In the genomic region with DNA sequence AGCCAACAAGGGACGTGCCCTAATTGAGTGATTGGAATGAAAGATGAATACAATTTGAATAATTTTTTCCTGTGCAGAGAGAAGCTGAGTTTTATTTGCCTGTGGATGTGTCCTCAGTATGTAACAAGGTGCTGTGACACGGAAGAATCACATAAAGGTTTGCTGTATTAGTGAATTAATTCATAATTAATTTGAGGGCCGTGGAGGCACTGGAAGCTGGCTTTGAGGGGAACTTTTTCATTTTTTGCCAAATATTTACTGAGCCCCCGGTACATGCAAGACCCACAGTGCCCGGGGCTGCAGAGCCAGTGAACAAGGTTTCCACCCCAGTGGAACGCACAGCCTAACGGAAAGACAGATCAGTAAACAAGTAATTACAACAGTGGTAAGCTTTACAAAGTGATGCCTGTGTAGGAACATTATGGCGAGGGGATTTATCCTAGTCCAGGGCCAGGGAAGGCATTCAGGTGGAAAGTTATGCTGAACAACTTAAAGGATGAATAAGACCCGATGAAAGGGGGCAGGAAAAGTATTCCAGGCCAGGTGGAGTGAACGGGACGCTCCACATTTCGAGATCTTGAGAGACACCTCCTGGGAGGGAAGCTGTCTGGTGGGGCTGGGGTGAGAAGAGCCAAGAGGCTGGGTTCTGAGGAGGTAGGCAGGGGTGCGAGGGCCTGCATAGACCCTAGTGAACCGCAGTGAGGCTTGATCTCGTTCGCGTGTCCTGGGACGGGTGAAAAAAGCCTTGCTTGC, we compare ENCODE assay signal across 8 cellular contexts. TPM values are rescaled to one million over a fixed set of nuclear protein-coding genes. Genes with fewer than 3 reads are reported as not detected.
DNase-seq lines count a peak whose midpoint lies in the region; ATAC-seq and TF ChIP-seq lines count a peak whose summit lies in the region.

No MANE protein-coding gene starts in this region.

- peak overlapping the region; percentile 83 for H3K27ac Mint-ChIP-seq in activated CD4-positive, alpha-beta T cell treated with anti-CD3 and anti-CD28 coated beads for 36 hours
- peak overlapping the region; percentile 71 for H3K27ac Mint-ChIP-seq in activated naive CD8-positive, alpha-beta T cell

- H3K4me1 Mint-ChIP-seq in activated CD4-positive, alpha-beta T cell treated with anti-CD3 and anti-CD28 coated beads for 36 hours, result peaks cover 38% of the 10 kb centered on the region
- peaks cover 39% of the 10 kb centered on the region for H3K4me1 Mint-ChIP-seq in activated naive CD8-positive, alpha-beta T cell (ENCODE audit: low read depth)

- no peaks in the 10 kb centered on the region for H3K27me3 ChIP-seq in subcutaneous abdominal adipose tissue (ENCODE audit: control insufficient read depth in 5 of 5, insufficient read depth in 4 of 5, low read length in 5 of 5)

- no peak for ATAC-seq in activated CD4-positive, alpha-beta T cell treated with anti-CD3 and anti-CD28 coated beads for 36 hours

- H3K9ac ChIP-seq in subcutaneous abdominal adipose tissue (ENCODE audit: low read length in 5 of 5), result peak overlapping the region; percentile 60 to 76 (median 72)

- CTCF ChIA-PET in activated CD4-positive, alpha-beta T cell treated with anti-CD3 and anti-CD28 coated beads for 36 hours (lab: Charles Lee), result interaction anchor here (1.1 to 1.6 kb wide), 2 partner anchors 21 to 34 kb away, joined by 3 to 5 read pairs; no protein-coding TSS in a partner anchor
- CTCF ChIA-PET in GM10248 (lab: Yijun Ruan, JAX), result interaction anchor here (0.9 to 2.3 kb wide), 7 partner anchors 12 to 36 kb away, joined by 3 to 10 read pairs (median 5); no protein-coding TSS in a partner anchor

- POLR2A ChIA-PET in activated CD4-positive, alpha-beta T cell treated with anti-CD3 and anti-CD28 coated beads for 36 hours (lab: Charles Lee), result interaction anchor here (0.6 kb wide), 1 partner anchor 472 kb away, joined by 3 read pairs; no protein-coding TSS in a partner anchor
- POLR2A ChIA-PET in GM10248 (lab: Yijun Ruan, JAX), result no interaction called here

- H3K36me3 ChIP-seq in subcutaneous abdominal adipose tissue (ENCODE audit: control insufficient read depth in 5 of 5, insufficient read depth in 5 of 5, low read length in 5 of 5), result peaks cover 0 to 2% (median 0%) of the 10 kb centered on the region in 5 donors

- H3K4me3 ChIP-seq in subcutaneous abdominal adipose tissue (ENCODE audit: low read depth in 1 of 5, low read length in 5 of 5), result peak overlapping the region; percentile 58 to 70 (median 64)

- peaks cover 29% of the 10 kb centered on the region for H3K36me3 Mint-ChIP-seq in activated CD4-positive, alpha-beta T cell treated with anti-CD3 and anti-CD28 coated beads for 36 hours (ENCODE audit: low read depth)
- no peaks in the 10 kb centered on the region for H3K36me3 Mint-ChIP-seq in activated naive CD8-positive, alpha-beta T cell

- H3K27me3 Mint-ChIP-seq in activated CD4-positive, alpha-beta T cell treated with anti-CD3 and anti-CD28 coated beads for 36 hours, result no peaks in the 10 kb centered on the region
- H3K27me3 Mint-ChIP-seq in activated naive CD8-positive, alpha-beta T cell, result no peaks in the 10 kb centered on the region

- no peak for TF ChIP-seq CTCF in GM10248 (IDR thresholded peaks at IDR 0.05; ENCODE audit: control extremely low read depth, extremely low read depth, low read depth, missing control alignments)

- peak overlapping the region; percentile 69 for H3K27ac ChIP-seq in subcutaneous abdominal adipose tissue (ENCODE audit: low read depth, low read length)

- H3K9me3 Mint-ChIP-seq in activated CD4-positive, alpha-beta T cell treated with anti-CD3 and anti-CD28 coated beads for 36 hours (ENCODE audit: low read depth), result no peaks in the 10 kb centered on the region
- H3K9me3 Mint-ChIP-seq in activated naive CD8-positive, alpha-beta T cell (ENCODE audit: low read depth), result no peaks in the 10 kb centered on the region

- peaks cover 6 to 49% (median 37%) of the 10 kb centered on the region in 5 donors for H3K4me1 ChIP-seq in subcutaneous abdominal adipose tissue (ENCODE audit: control insufficient read depth in 5 of 5, insufficient read depth in 5 of 5, low read length in 5 of 5)

- peak; percentile 13 for DNase-seq in activated CD4-positive, alpha-beta T cell treated with anti-CD3 and anti-CD28 coated beads for 36 hours
- no peak for DNase-seq in activated CD4-positive, alpha-beta T cell treated with anti-CD3 and anti-CD28 coated beads for 48 hours
- DNase-seq in iPS-NIHi7 (ENCODE audit: extremely low spot score), result peak; percentile 23
- DNase-seq in DMS 273 treated with DMSO at 0.1 percent for 48 hours (lab: John Stamatoyannopoulos, UW), result no peak
- no peak for DNase-seq in GM10248 (ENCODE audit: extremely low spot score)
- DNase-seq in activated effector memory CD4-positive, alpha-beta T cell treated with anti-CD3 and anti-CD28 coated beads, Interleukin-2, amount 50 U/mL, for 16 hours, result no peak

- no peaks in the 10 kb centered on the region for H3K9me3 ChIP-seq in subcutaneous abdominal adipose tissue (ENCODE audit: control insufficient read depth in 5 of 5, low read length in 5 of 5)

- intact Hi-C loops in activated CD4-positive, alpha-beta T cell treated with anti-CD3 and anti-CD28 coated beads for 36 hours (cut with DNase I, micrococcal nuclease), result no loop called here

- peak overlapping the region; percentile 96 for H3K4me3 Mint-ChIP-seq in activated CD4-positive, alpha-beta T cell treated with anti-CD3 and anti-CD28 coated beads for 36 hours
- peak overlapping the region; percentile 85 for H3K4me3 Mint-ChIP-seq in activated naive CD8-positive, alpha-beta T cell

RNA-seq across cellular contexts. Expression of gene RCC2, which starts 0.8 kb away (rescaled TPM):
- 100 to 1,000 TPM; 107 to 120 TPM for total RNA-seq in activated CD4-positive, alpha-beta T cell treated with anti-CD3 and anti-CD28 coated beads for 36 hours

Comparison
In these comparisons a context has a peak if more than half of its experiments do, and no peak if none do; other contexts are left out.
1. DNase-seq: peak in activated CD4-positive, alpha-beta T cell treated with anti-CD3 and anti-CD28 coated beads for 36 hours (single experiment) and iPS-NIHi7 (single experiment); none in activated CD4-positive, alpha-beta T cell treated with anti-CD3 and anti-CD28 coated beads for 48 hours (single experiment), DMS 273 treated with DMSO at 0.1 percent for 48 hours (single experiment), GM10248 (single experiment) and activated effector memory CD4-positive, alpha-beta T cell treated with anti-CD3 and anti-CD28 coated beads, Interleukin-2, amount 50 U/mL, for 16 hours (single experiment).